ENCODE assay signal across 14 cellular contexts in the genomic region with DNA sequence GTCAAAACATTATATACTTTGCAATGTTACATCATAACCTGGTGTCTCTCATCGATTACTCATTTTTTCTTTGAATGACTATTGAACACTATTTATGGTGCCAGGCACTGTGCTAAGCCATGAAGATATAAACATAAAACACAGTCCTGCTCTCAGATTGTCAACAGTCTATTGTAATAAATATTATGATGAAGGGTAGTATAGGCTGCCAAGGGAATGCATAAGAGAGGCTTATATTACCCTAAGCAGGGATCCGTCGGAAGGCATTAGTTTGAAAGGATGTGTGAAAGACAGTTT. TPM values are rescaled to one million over a fixed set of nuclear protein-coding genes. Genes with fewer than 3 reads are reported as not detected.
DNase-seq lines count a peak whose midpoint lies in the region; ATAC-seq, FAIRE-seq and TF ChIP-seq lines count a peak whose summit lies in the region.
"Had no signal": no experiment of that assay in that cellular context is flagged by ENCODE, and none has a peak within 500 bp of the region (broad histone marks: within the 10 kb centered on the region; RNA-seq: fewer than 3 reads in every experiment).

No MANE protein-coding gene starts in this region.

- H3K27ac ChIP-seq in cingulate gyrus (ENCODE audit: low read depth, low read length), result peak overlapping the region; percentile 16
- H3K27ac ChIP-seq: BLaER1 treated with 17β-estradiol and CSF1 and Interleukin-3, amounts not matched to agents 10 nM and 100 nM; HL-60; SJSA1 had no signal

- H3K9me3 ChIP-seq in neuron (ENCODE audit: low read length), result no peaks in the 10 kb centered on the region
- H3K9me3 ChIP-seq: BLaER1 treated with 17β-estradiol and CSF1 and Interleukin-3, amounts not matched to agents 10 nM and 100 nM; SJSA1 had no signal

- FAIRE-seq in HTR-8/SVneo (lab: Jason Lieb, UNC), result peak; percentile 59

- peaks cover 10% of the 10 kb centered on the region for H3K4me1 ChIP-seq in neuron (ENCODE audit: insufficient read depth, low read length)
- H3K4me1 ChIP-seq: SJSA1 had no signal

- H3K27me3 Mint-ChIP-seq in activated CD4-positive, alpha-beta T cell treated with anti-CD3 and anti-CD28 coated beads for 36 hours, result peaks cover 7% of the 10 kb centered on the region
- H3K27me3 Mint-ChIP-seq in WTC11 (ENCODE audit: low read depth), result no peaks in the 10 kb centered on the region; the same call in 1 of the 2 replicates

- H3K27me3 ChIP-seq in neuron (ENCODE audit: insufficient read depth, low read length), result no peaks in the 10 kb centered on the region
- H3K27me3 ChIP-seq: BLaER1 treated with 17β-estradiol and CSF1 and Interleukin-3, amounts not matched to agents 10 nM and 100 nM; SJSA1 had no signal

- no peak overlapping the region for H3K4me3 ChIP-seq in neuron (ENCODE audit: low read length)
- H3K4me3 ChIP-seq: BLaER1 treated with 17β-estradiol and CSF1 and Interleukin-3, amounts not matched to agents 10 nM and 100 nM; SJSA1 had no signal

- H3K4me1 Mint-ChIP-seq in activated CD4-positive, alpha-beta T cell treated with anti-CD3 and anti-CD28 coated beads for 36 hours, result peaks cover 10% of the 10 kb centered on the region
- H3K4me1 Mint-ChIP-seq in WTC11, result peaks cover 18% of the 10 kb centered on the region

- no peak for TF ChIP-seq CTCF in WTC11 (IDR thresholded peaks at IDR 0.05)

- no peak overlapping the region for H3K27ac Mint-ChIP-seq in activated CD4-positive, alpha-beta T cell treated with anti-CD3 and anti-CD28 coated beads for 36 hours
- H3K27ac Mint-ChIP-seq in WTC11, result no peak overlapping the region
- H3K27ac Mint-ChIP-seq: CD4-positive, alpha-beta T cell had no signal

- peak overlapping the region; percentile 37 for H2AFZ ChIP-seq in neuron (ENCODE audit: low read depth, low read length)

- CTCF ChIA-PET in activated CD4-positive, alpha-beta T cell treated with anti-CD3 and anti-CD28 coated beads for 36 hours (lab: Charles Lee), result interaction anchor here (0.8 to 4.1 kb wide), 30 partner anchors 9 to 543 kb away, joined by 3 to 37 read pairs (median 4); partner anchors contain the start of genes ANKRD42 and PCF11
- CTCF ChIA-PET in WTC11 (lab: Charles Lee), result interaction anchor here (0.7 to 2.3 kb wide), 50 partner anchors 9 to 543 kb away, joined by 3 to 27 read pairs (median 4); partner anchors contain the start of gene PCF11

- H3K9me3 Mint-ChIP-seq in activated CD4-positive, alpha-beta T cell treated with anti-CD3 and anti-CD28 coated beads for 36 hours (ENCODE audit: low read depth), result no peaks in the 10 kb centered on the region
- H3K9me3 Mint-ChIP-seq in WTC11, result no peaks in the 10 kb centered on the region
- H3K9me3 Mint-ChIP-seq: CD4-positive, alpha-beta T cell had no signal

- POLR2A ChIA-PET in activated CD4-positive, alpha-beta T cell treated with anti-CD3 and anti-CD28 coated beads for 36 hours (lab: Charles Lee), result no interaction called here
- POLR2A ChIA-PET in WTC11 (lab: Charles Lee), result no interaction called here

- intact Hi-C loops in activated CD4-positive, alpha-beta T cell treated with anti-CD3 and anti-CD28 coated beads for 36 hours (cut with DNase I, micrococcal nuclease), result loop anchor here (1.0 to 5.0 kb wide), 5 partner anchors 429 to 527 kb away; no protein-coding TSS in a partner anchor

- H3K36me3 ChIP-seq in neuron (ENCODE audit: insufficient read depth, low read length), result no peaks in the 10 kb centered on the region
- H3K36me3 ChIP-seq: BLaER1 treated with 17β-estradiol and CSF1 and Interleukin-3, amounts not matched to agents 10 nM and 100 nM; SJSA1 had no signal

- no peak overlapping the region for H3K4me3 Mint-ChIP-seq in activated CD4-positive, alpha-beta T cell treated with anti-CD3 and anti-CD28 coated beads for 36 hours
- no peak overlapping the region for H3K4me3 Mint-ChIP-seq in WTC11

- no peaks in the 10 kb centered on the region for H3K36me3 Mint-ChIP-seq in activated CD4-positive, alpha-beta T cell treated with anti-CD3 and anti-CD28 coated beads for 36 hours (ENCODE audit: low read depth)
- no peaks in the 10 kb centered on the region for H3K36me3 Mint-ChIP-seq in WTC11

- DNase-seq in activated CD4-positive, alpha-beta T cell treated with anti-CD3 and anti-CD28 coated beads for 36 hours, result no peak
- no peak for DNase-seq in activated CD4-positive, alpha-beta T cell treated with anti-CD3 and anti-CD28 coated beads, Interleukin-2, amount 50 U/mL, for 4 hours
- DNase-seq in HTR-8/SVneo (ENCODE audit: insufficient read length, low spot score) (no peak), WTC11 (ENCODE audit: low spot score) (no peak), DMS 273 (lab: John Stamatoyannopoulos, UW; ENCODE audit: unreplicated experiment) (no peak)
- DNase-seq: CD4-positive, alpha-beta T cell; NCI-H2107; Right ventricle myocardium superior had no signal

- ATAC-seq in activated CD4-positive, alpha-beta T cell treated with anti-CD3 and anti-CD28 coated beads for 36 hours, result peak; percentile 61
- ATAC-seq in WTC11, result no peak
- no peak for ATAC-seq in GM21526 (IDR thresholded peaks at IDR 0.05; ENCODE audit: low FRiP score, unreplicated experiment)

TF ChIP-seq in WTC11, 78 proteins besides CTCF, POLR2A, EP300 and RAD21:
- TF ChIP-seq NFATC4 (CRISPR knock-in tag; IDR thresholded peaks at IDR 0.05) (no peak), NR1H2 (CRISPR knock-in tag; IDR thresholded peaks at IDR 0.05) (no peak), RORB (CRISPR knock-in tag; IDR thresholded peaks at IDR 0.05) (no peak), CREB1 (CRISPR knock-in tag; IDR thresholded peaks at IDR 0.05) (no peak), HMGXB4 (CRISPR knock-in tag; IDR thresholded peaks at IDR 0.05) (no peak), E2F5 (CRISPR knock-in tag; IDR thresholded peaks at IDR 0.05) (no peak), NFYB (CRISPR knock-in tag; conservative IDR thresholded peaks at IDR 0.05; ENCODE audit: low read depth) (no peak)
- TF ChIP-seq, protein P1, sequence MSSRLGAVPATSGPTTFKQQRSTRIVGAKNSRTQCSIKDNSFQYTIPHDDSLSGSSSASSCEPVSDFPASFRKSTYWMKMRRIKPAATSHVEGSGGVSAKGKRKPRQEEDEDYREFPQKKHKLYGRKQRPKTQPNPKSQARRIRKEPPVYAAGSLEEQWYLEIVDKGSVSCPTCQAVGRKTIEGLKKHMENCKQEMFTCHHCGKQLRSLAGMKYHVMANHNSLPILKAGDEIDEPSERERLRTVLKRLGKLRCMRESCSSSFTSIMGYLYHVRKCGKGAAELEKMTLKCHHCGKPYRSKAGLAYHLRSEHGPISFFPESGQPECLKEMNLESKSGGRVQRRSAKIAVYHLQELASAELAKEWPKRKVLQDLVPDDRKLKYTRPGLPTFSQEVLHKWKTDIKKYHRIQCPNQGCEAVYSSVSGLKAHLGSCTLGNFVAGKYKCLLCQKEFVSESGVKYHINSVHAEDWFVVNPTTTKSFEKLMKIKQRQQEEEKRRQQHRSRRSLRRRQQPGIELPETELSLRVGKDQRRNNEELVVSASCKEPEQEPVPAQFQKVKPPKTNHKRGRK (CRISPR knock-in tag; IDR thresholded peaks at IDR 0.05; ENCODE audit: borderline replicate concordance), result no peak

RNA-seq across cellular contexts. Expression of gene CCDC90B, which starts 7.2 kb away (rescaled TPM):
- total RNA-seq in activated CD4-positive, alpha-beta T cell treated with anti-CD3 and anti-CD28 coated beads for 36 hours, result 10 to 100 TPM; 30.4 to 32.8 TPM
- 47.0 to 48.9 TPM (median 47.8 TPM) in 3 replicates for total RNA-seq in WTC11 (2021)
